Comparison of ENCODE assay signal across 8 cellular contexts in the genomic region with DNA sequence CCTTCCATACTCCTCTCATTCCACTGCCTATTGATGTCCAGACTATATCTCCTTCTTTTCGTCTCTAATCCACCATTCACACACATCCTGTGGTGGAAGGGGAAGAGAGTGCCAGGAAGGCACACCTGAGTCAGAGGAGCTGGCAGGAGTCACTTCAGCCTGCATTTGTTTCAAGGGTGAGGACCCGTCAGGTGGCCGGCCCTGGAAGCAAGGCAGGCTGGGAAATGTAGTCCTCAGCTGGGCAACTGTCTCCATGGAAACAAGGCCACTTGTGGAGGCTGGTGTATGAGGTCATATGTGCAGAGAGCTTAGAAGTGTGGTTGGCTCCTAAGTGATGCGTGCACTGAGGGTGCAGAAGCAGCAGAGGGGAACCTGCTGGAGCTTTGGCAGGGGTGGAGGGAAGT.
A peak's percentile ranks its signal among the peaks of the same experiment; 100 is the strongest.
DNase-seq lines count a peak whose midpoint lies in the region; ATAC-seq, FAIRE-seq and TF ChIP-seq lines count a peak whose summit lies in the region.

No MANE protein-coding gene starts in this region.

- in situ Hi-C loops in GM13976 (cut with MboI; ENCODE audit: low sequenced_read_pairs, unreplicated experiment) (loop anchor here (25.0 kb wide), 1 partner anchor 712 kb away; a partner anchor contains a TSS), Panc1 (cut with HindIII; ENCODE audit: low pct_unique_long_range_greater_than_20kb, low sequenced_read_pairs) (no loop called here)

- FAIRE-seq in A549 (lab: Jason Lieb, UNC): no peak

- ATAC-seq in A549 (peak; percentile 72 to 78), HG03060 (IDR thresholded peaks at IDR 0.05; ENCODE audit: low read depth, unreplicated experiment) (peak; percentile 67), Panc1 (peak; percentile 71; the same call in 1 of the 2 replicates), aorta (ENCODE audit: low FRiP score) (no peak)

- DNase-seq in A549 (ENCODE audit: low read depth in 1 of 2, low spot score in 1 of 2) (peak; percentile 59 to 63), GM13976 (ENCODE audit: low spot score) (peak; percentile 66), Panc1 (ENCODE audit: low read depth, low spot score) (peak; percentile 17), globus pallidus (ENCODE audit: low spot score) (peak; percentile 62), NCI-H1092 (lab: John Stamatoyannopoulos, UW) (no peak), aorta (no peak)
- no peak for DNase-seq in effector memory CD4-positive, alpha-beta T cell

- no TSS peak for BruUV-seq in Panc1 (replicated peaks; lab: Mats Ljungman, UMichigan)

- WGBS in A549 (ENCODE audit: missing lambda C conversion rate): 16% methylated on average over 4 of the region's 4 CpGs
- 35 to 37% methylated on average over 4 of the region's 4 CpGs for WGBS in aorta, 2 donors

- H3K4me1 ChIP-seq in A549 (peaks cover 9% of the 10 kb centered on the region; the same call in 1 of the 3 replicates), Panc1 (ENCODE audit: control insufficient read depth, insufficient read depth, low read length) (no peaks in the 10 kb centered on the region), aorta (ENCODE audit: control insufficient read depth in 1 of 2, insufficient read depth in 2 of 2, low read length in 2 of 2) (no peaks in the 10 kb centered on the region)
- no peaks in the 10 kb centered on the region for H3K4me1 ChIP-seq in effector memory CD4-positive, alpha-beta T cell (ENCODE audit: control insufficient read depth, insufficient read depth, low read length, poor library complexity, severe bottlenecking)

- TF ChIP-seq CTCF in A549 (IDR thresholded peaks at IDR 0.05): no peak
- no peak for TF ChIP-seq CTCF in GM13976 (IDR thresholded peaks at IDR 0.05; ENCODE audit: borderline replicate concordance, control extremely low read depth, extremely low read depth, insufficient read depth, missing control alignments)
- no peak for TF ChIP-seq CTCF in Panc1 (IDR thresholded peaks at IDR 0.05)

- H3K36me3 ChIP-seq in Panc1 (ENCODE audit: control insufficient read depth, insufficient read depth, low read length) (no peaks in the 10 kb centered on the region), aorta (ENCODE audit: control insufficient read depth in 1 of 2, insufficient read depth in 2 of 2, low read length in 1 of 2) (no peaks in the 10 kb centered on the region)
- no peaks in the 10 kb centered on the region for H3K36me3 ChIP-seq in effector memory CD4-positive, alpha-beta T cell (ENCODE audit: control insufficient read depth, insufficient read depth, low read length)

- peak overlapping the region; percentile 37 for H3K4me2 ChIP-seq in A549

- no peak for TF ChIP-seq EP300 in A549 (IDR thresholded peaks at IDR 0.05)

- TF ChIP-seq POLR2A in A549 (IDR thresholded peaks at IDR 0.05; ENCODE audit: low read length): no peak

- H3K27ac ChIP-seq in A549 (no peak overlapping the region), Panc1 (ENCODE audit: low read length) (no peak overlapping the region), aorta (ENCODE audit: low read depth in 1 of 2, low read length in 2 of 2) (no peak overlapping the region)
- no peak overlapping the region for H3K27ac ChIP-seq in effector memory CD4-positive, alpha-beta T cell (ENCODE audit: insufficient read depth, low read length, poor library complexity, severe bottlenecking)

- H3K4me3 ChIP-seq in A549 (no peak overlapping the region), Panc1 (ENCODE audit: low read depth in 2 of 2, low read length in 2 of 2) (no peak overlapping the region; a peak in 1 of 4 replicates), aorta (ENCODE audit: low read length in 2 of 2) (no peak overlapping the region)
- no peak overlapping the region for H3K4me3 ChIP-seq in effector memory CD4-positive, alpha-beta T cell (ENCODE audit: insufficient read depth, low read depth, low read length, poor library complexity, severe bottlenecking)

- H3K27me3 ChIP-seq in Panc1 (ENCODE audit: control insufficient read depth, insufficient read depth, low read length): peaks cover 30% of the 10 kb centered on the region
- peaks cover 0 to 1% of the 10 kb centered on the region in 2 donors for H3K27me3 ChIP-seq in aorta (ENCODE audit: control insufficient read depth in 1 of 2, insufficient read depth in 2 of 2, low read length in 1 of 2)
- no peaks in the 10 kb centered on the region for H3K27me3 ChIP-seq in effector memory CD4-positive, alpha-beta T cell (replicated peaks; ENCODE audit: control insufficient read depth, insufficient read depth, low read length, poor library complexity, severe bottlenecking)

- no peak for TF ChIP-seq RAD21 in A549 (conservative IDR thresholded peaks at IDR 0.05 in 1 of 2, IDR thresholded peaks at IDR 0.05 in 1 of 2)

- CTCF ChIA-PET in A549 (lab: Yijun Ruan, JAX) (interaction anchor here (0.6 to 7.4 kb wide), 6 partner anchors 13 to 412 kb away, joined by 3 to 41 read pairs (median 4); a partner anchor contains a TSS), Panc1 (lab: Charles Lee) (interaction anchor here (0.9 kb wide), 1 partner anchor 12 kb away, joined by 4 read pairs; no protein-coding TSS in a partner anchor)

- H3K9me3 ChIP-seq in A549: no peaks in the 10 kb centered on the region; the same call in 2 of the 3 replicates
- no peaks in the 10 kb centered on the region for H3K9me3 ChIP-seq in Panc1 (ENCODE audit: control insufficient read depth, insufficient read depth, low read depth, low read length)
- H3K9me3 ChIP-seq in aorta (ENCODE audit: control insufficient read depth, low read length): no peaks in the 10 kb centered on the region
- no peaks in the 10 kb centered on the region for H3K9me3 ChIP-seq in effector memory CD4-positive, alpha-beta T cell (ENCODE audit: control insufficient read depth, low read length)

- intact Hi-C loops in Panc1 (cut with micrococcal nuclease; ENCODE audit: unreplicated experiment): no loop called here
- intact Hi-C loops in aorta (cut with DNase I): no loop called here

- POLR2A ChIA-PET in A549 (lab: Yijun Ruan, JAX): no interaction called here
- POLR2A ChIA-PET in Panc1 (lab: Charles Lee): no interaction called here

TF ChIP-seq in A549, 52 proteins besides CTCF, POLR2A, EP300 and RAD21:
- TF ChIP-seq ZSCAN20 (CRISPR knock-in tag; IDR thresholded peaks at IDR 0.05) (no peak), RNF2 (IDR thresholded peaks at IDR 0.05; ENCODE audit: borderline replicate concordance, low read depth) (no peak), ESRRA (IDR thresholded peaks at IDR 0.05; ENCODE audit: borderline replicate concordance, low read length) (no peak), CHD2 (IDR thresholded peaks at IDR 0.05; ENCODE audit: low read length, partially characterized antibody) (no peak), MYC (IDR thresholded peaks at IDR 0.05; ENCODE audit: borderline replicate concordance, low read length) (no peak)
- TF ChIP-seq, protein P1, sequence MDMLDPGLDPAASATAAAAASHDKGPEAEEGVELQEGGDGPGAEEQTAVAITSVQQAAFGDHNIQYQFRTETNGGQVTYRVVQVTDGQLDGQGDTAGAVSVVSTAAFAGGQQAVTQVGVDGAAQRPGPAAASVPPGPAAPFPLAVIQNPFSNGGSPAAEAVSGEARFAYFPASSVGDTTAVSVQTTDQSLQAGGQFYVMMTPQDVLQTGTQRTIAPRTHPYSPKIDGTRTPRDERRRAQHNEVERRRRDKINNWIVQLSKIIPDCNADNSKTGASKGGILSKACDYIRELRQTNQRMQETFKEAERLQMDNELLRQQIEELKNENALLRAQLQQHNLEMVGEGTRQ (IDR thresholded peaks at IDR 0.05): peak; percentile 43; the same call in 1 of the 2 replicates
- TF ChIP-seq, protein P2, sequence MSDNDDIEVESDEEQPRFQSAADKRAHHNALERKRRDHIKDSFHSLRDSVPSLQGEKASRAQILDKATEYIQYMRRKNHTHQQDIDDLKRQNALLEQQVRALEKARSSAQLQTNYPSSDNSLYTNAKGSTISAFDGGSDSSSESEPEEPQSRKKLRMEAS (IDR thresholded peaks at IDR 0.05): no peak

Comparison
In these comparisons a context has a peak if more than half of its experiments do, and no peak if none do; other contexts are left out.
1. DNase-seq: peak in A549 (2 of 2), GM13976 (single experiment), Panc1 (single experiment) and globus pallidus (single experiment); none in NCI-H1092 (single experiment), aorta (0 of 2) and effector memory CD4-positive, alpha-beta T cell (0 of 3).